ENCODE assay signal across 16 cellular contexts in the genomic region with DNA sequence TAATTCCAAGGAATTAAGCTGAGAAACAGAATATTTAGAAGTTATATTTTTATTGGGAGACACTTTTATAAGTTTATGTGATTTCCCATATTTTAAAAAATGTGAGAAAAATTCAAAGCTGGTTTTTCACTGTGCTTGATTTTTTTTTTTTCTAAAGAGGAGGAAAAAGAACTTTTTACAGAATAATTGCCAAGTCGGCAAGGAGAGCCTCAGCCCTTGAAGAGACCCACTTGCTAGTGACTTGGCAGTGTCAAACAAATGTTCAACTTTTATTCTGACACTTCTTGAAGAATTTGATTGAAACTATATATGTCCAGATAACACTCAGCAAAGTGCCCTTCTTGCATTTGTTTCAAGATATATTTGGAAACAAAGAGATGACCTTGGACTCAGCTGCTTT.
"Had no signal": no experiment of that assay in that cellular context is flagged by ENCODE, and none has a peak within 500 bp of the region (broad histone marks: within the 10 kb centered on the region; RNA-seq: fewer than 3 reads in every experiment).

No MANE protein-coding gene starts in this region.

- H3K27ac ChIP-seq: colonic mucosa, foreskin keratinocyte, neutrophil, skin epidermis, thyroid gland had no signal

- H3K4me3 ChIP-seq: colonic mucosa, skin epidermis, thyroid gland had no signal

- DNase-seq: caudate nucleus; colonic mucosa; dermis blood vessel endothelial cell; endodermal cell; erythroblast; foreskin keratinocyte; islet precursor cell; mesendoderm; naive thymus-derived CD8-positive, alpha-beta T cell; stimulated activated CD4-positive, alpha-beta T cell treated with anti-CD3 and anti-CD28 coated beads, Interleukin-2, amount 100 ng/mL, for 48 hours; stimulated activated naive CD4-positive, alpha-beta T cell treated with Interleukin-2 at 50 U/mL for 16 hours; thyroid gland had no signal

- H3K27me3 ChIP-seq: colonic mucosa, foreskin keratinocyte, neutrophil, thyroid gland had no signal

- H3K9me3 ChIP-seq: colonic mucosa, neutrophil, thyroid gland had no signal

- FAIRE-seq: urothelium cell line had no signal

- ATAC-seq: foreskin keratinocyte; naive thymus-derived CD8-positive, alpha-beta T cell; sciatic nerve had no signal

- H3K4me1 ChIP-seq: colonic mucosa had no signal

- H3K36me3 ChIP-seq: colonic mucosa, neutrophil, thyroid gland had no signal
